In the genomic region with DNA sequence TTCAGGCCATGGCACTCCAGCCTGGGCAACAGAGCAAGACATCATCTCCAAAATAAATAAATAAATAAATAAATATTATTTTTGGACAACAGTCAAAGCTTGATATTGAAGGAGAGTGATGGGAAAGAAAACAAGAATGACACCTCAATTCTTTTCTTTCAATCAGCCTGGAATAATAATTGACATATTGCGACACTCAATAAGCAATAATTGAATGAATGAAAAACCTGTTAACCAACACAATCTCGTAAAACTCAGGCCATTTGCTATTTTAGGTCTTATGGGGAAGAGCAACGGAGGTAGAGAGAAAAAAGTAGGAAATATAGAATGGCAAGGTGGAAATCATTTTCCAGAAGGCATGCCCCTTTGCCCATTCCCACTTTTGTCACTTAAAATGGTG, we compare ENCODE assay signal across 11 cellular contexts.
"Had no signal": no experiment of that assay in that cellular context is flagged by ENCODE, and none has a peak within 500 bp of the region (broad histone marks: within the 10 kb centered on the region; RNA-seq: fewer than 3 reads in every experiment).

No MANE protein-coding gene starts in this region.

- H3K36me3 ChIP-seq: HAP-1 had no signal

- H3K4me3 ChIP-seq: GM23248, GM23338, HAP-1 had no signal

- ATAC-seq: GM23338, HCT116 had no signal

- DNase-seq: GM23248, GOT3, H7, H9, HCEC 1CT, HFFc6 had no signal

- H3K9me3 ChIP-seq: HAP-1 had no signal

- H3K27ac ChIP-seq: GM23248 had no signal

- H2AFZ ChIP-seq: GM23248 had no signal

- FAIRE-seq: H1, H54 had no signal

- H3K9ac ChIP-seq: GM23248 had no signal

- H3K4me2 ChIP-seq: GM23338 had no signal
